8 cellular contexts compared by ENCODE assay signal in the genomic region with DNA sequence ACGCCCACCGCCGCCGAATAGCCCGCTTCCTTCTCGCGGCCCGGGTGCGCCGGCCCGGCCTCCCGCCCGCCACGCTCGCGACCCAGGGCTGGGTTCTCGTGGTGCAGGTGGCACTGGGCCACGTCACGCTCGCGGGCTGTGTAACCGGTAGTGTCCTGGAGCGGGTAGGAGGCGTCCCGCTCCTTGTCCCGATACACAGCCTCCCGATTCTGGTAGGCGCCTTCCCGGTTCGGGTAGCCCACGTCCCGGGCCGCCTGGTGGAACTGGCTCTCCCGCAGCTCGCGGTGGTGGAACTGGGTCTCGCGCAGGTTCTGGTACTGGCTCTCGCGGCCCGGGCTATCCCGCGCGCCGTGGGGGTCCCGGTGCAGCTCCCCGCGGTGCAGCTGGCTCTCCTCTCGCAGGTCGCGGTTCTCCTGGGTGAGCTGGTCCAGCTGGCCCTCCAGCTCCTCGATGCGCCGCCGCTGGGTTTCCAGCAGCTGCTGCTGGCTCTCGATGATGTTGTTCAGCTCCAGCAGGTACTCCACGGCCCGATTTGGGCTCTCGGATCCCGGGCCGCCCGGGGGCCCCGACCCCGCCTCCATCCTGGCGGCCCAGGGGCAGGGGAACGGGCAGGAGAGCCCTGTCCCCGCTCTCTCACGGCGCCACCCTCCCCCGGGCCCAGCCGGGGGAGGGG. TPM values are rescaled to one million over a fixed set of nuclear protein-coding genes. Genes with fewer than 3 reads are reported as not detected.
DNase-seq lines count a peak whose midpoint lies in the region; ATAC-seq, FAIRE-seq and TF ChIP-seq lines count a peak whose summit lies in the region.

No MANE protein-coding gene starts in this region.

- H3K4me3 ChIP-seq in A673 (ENCODE audit: low read depth, low read length, poor library complexity, severe bottlenecking) (peak overlapping the region; percentile 51), IMR-90 (ENCODE audit: insufficient read depth, low read depth, low read length) (peak overlapping the region; percentile 61), breast epithelium (peak overlapping the region; percentile 54 to 78 (median 63)), lower lobe of right lung (peak overlapping the region; percentile 65)

- TF ChIP-seq POLR2A in IMR-90 (IDR thresholded peaks at IDR 0.05; ENCODE audit: low read depth, low read length) (no peak), breast epithelium (IDR thresholded peaks at IDR 0.05) (no peak)

- 0 out of 2 replicates have a peak, but pooled peaks cover 3% of the 10 kb centered on the region for H3K9me1 ChIP-seq in IMR-90 (ENCODE audit: insufficient read depth, low read length)

- H3K56ac ChIP-seq in IMR-90 (ENCODE audit: extremely low read depth, insufficient read depth, low read length): no peak overlapping the region

- DNase-seq in A673 (ENCODE audit: low spot score) (no peak), IMR-90 (no peak), breast epithelium (ENCODE audit: low spot score in 2 of 2) (no peak), lower lobe of right lung (peak; percentile 48), urothelium cell line (ENCODE audit: low spot score) (peak; percentile 10), NCI-H1930 (lab: John Stamatoyannopoulos, UW) (no peak), DMS79 treated with DMSO at 0.1 percent for 48 hours (lab: John Stamatoyannopoulos, UW) (no peak)

- no peak overlapping the region for H4K5ac ChIP-seq in IMR-90 (ENCODE audit: low read depth, low read length)

- H3K23ac ChIP-seq in IMR-90 (ENCODE audit: low read depth, low read length): no peak overlapping the region

- CTCF ChIA-PET in A673 (lab: Charles Lee) (interaction anchor here (0.8 kb wide), 1 partner anchor 161 kb away, joined by 3 read pairs; no protein-coding TSS in a partner anchor), IMR-90 (lab: Yijun Ruan, JAX) (no interaction called here)

- peak overlapping the region; percentile 83 for H3K4me2 ChIP-seq in IMR-90 (ENCODE audit: low read depth, low read length)

- intact Hi-C loops in A673 (cut with micrococcal nuclease; ENCODE audit: unreplicated experiment): no loop called here
- intact Hi-C loops in IMR-90 (cut with micrococcal nuclease): loop anchor here (5.0 to 10.0 kb wide), 2 partner anchors 76 to 1407 kb away; no protein-coding TSS in a partner anchor
- intact Hi-C loops in breast epithelium (cut with DNase I; ENCODE audit: low total_unique reads): no loop called here
- intact Hi-C loops in lower lobe of right lung (cut with DNase I): no loop called here

- in situ Hi-C loops in IMR-90 (cut with MboI; ENCODE audit: low sequenced_read_pairs): no loop called here

- H3K27ac ChIP-seq in A673 (ENCODE audit: low read depth, low read length, poor library complexity, severe bottlenecking): no peak overlapping the region
- H3K27ac ChIP-seq in IMR-90 (ENCODE audit: insufficient read depth, low read length): no peak overlapping the region
- no peak overlapping the region for H3K27ac ChIP-seq in breast epithelium
- H3K27ac ChIP-seq in lower lobe of right lung: no peak overlapping the region

- H4K91ac ChIP-seq in IMR-90 (ENCODE audit: insufficient read depth, low read depth, low read length): no peak overlapping the region

- no peaks in the 10 kb centered on the region for H4K20me1 ChIP-seq in IMR-90 (ENCODE audit: insufficient read depth, low read length)

- no peak overlapping the region for H2AK5ac ChIP-seq in IMR-90 (ENCODE audit: low read depth, low read length)

- peaks cover 15% of the 10 kb centered on the region for H3K4me1 ChIP-seq in A673 (ENCODE audit: insufficient read depth, low read length, poor library complexity, severe bottlenecking)
- H3K4me1 ChIP-seq in IMR-90 (ENCODE audit: control insufficient read depth, insufficient read depth, low read length): no peaks in the 10 kb centered on the region
- H3K4me1 ChIP-seq in breast epithelium: no peaks in the 10 kb centered on the region
- peaks cover 7% of the 10 kb centered on the region for H3K4me1 ChIP-seq in lower lobe of right lung

- POLR2A ChIA-PET in A673 (lab: Charles Lee; ENCODE audit: low non-redundant PET) (no interaction called here), IMR-90 (lab: Charles Lee; ENCODE audit: unreplicated experiment) (no interaction called here)

- H3K9me3 ChIP-seq in A673 (ENCODE audit: low read depth, low read length, poor library complexity, severe bottlenecking): no peaks in the 10 kb centered on the region
- no peaks in the 10 kb centered on the region for H3K9me3 ChIP-seq in IMR-90 (ENCODE audit: control insufficient read depth, insufficient read depth, low read length)
- H3K9me3 ChIP-seq in breast epithelium: peaks cover 0 to 4% of the 10 kb centered on the region in 2 donors
- no peaks in the 10 kb centered on the region for H3K9me3 ChIP-seq in lower lobe of right lung

- BruUV-seq in A673 (replicated peaks; lab: Mats Ljungman, UMichigan): no TSS peak
- BruUV-seq in IMR-90 (replicated peaks; lab: Mats Ljungman, UMichigan): no TSS peak

- H2BK120ac ChIP-seq in IMR-90 (ENCODE audit: low read depth, low read length): no peak overlapping the region

- peak overlapping the region; percentile 89 for H2AFZ ChIP-seq in IMR-90 (replicated peaks; ENCODE audit: low read length, poor library complexity)

- no peak overlapping the region for H3K4ac ChIP-seq in IMR-90 (ENCODE audit: low read depth, low read length)

- ATAC-seq in IMR-90 (ENCODE audit: low read depth): peak; percentile 13
- peak; percentile 27 to 70 for ATAC-seq in lower lobe of right lung
- no peak for ATAC-seq in GM19452 (IDR thresholded peaks at IDR 0.05; ENCODE audit: unreplicated experiment)

- H2BK15ac ChIP-seq in IMR-90 (ENCODE audit: low read depth, low read length): no peak overlapping the region

- H3K9ac ChIP-seq in IMR-90 (ENCODE audit: low read depth, low read length): peak overlapping the region; percentile 51; the same call in 1 of the 2 replicates

- FAIRE-seq in urothelium cell line (lab: Jason Lieb, UNC): no peak

- H3K27me3 ChIP-seq in A673 (replicated peaks; ENCODE audit: insufficient read depth, low read depth, low read length, poor library complexity): peaks cover 69% of the 10 kb centered on the region
- peaks cover 59% of the 10 kb centered on the region for H3K27me3 ChIP-seq in IMR-90 (ENCODE audit: control insufficient read depth, insufficient read depth, low read length)
- peaks cover 0 to 90% of the 10 kb centered on the region in 2 donors for H3K27me3 ChIP-seq in breast epithelium
- no peaks in the 10 kb centered on the region for H3K27me3 ChIP-seq in lower lobe of right lung (ENCODE audit: low read depth)

- 5% methylated on average over 31 of the region's 71 CpGs; no CpG with 5 or more reads in 1 of the 2 experiments for whole genome bisulfite sequencing in IMR-90 (ENCODE audit: extremely low coverage in 2 of 2, insufficient read length in 1 of 2), 2 experiments

- TF ChIP-seq CTCF in A673 (conservative IDR thresholded peaks at IDR 0.05; ENCODE audit: low read depth, low read length): no peak
- TF ChIP-seq CTCF in IMR-90 (conservative IDR thresholded peaks at IDR 0.05; ENCODE audit: low read depth, low read length): no peak
- no peak for TF ChIP-seq CTCF in breast epithelium (IDR thresholded peaks at IDR 0.05)
- no peak for TF ChIP-seq CTCF in lower lobe of right lung (IDR thresholded peaks at IDR 0.05)

- H3K18ac ChIP-seq in IMR-90 (ENCODE audit: low read depth, low read length): no peak overlapping the region

- H3K14ac ChIP-seq in IMR-90 (replicated peaks; ENCODE audit: low read depth, low read length): no peak overlapping the region

- no peak for TF ChIP-seq RAD21 in IMR-90 (IDR thresholded peaks at IDR 0.05; ENCODE audit: low read length)

- no peak overlapping the region for H2BK20ac ChIP-seq in IMR-90 (ENCODE audit: low read depth, low read length)

- no peak overlapping the region for H4K8ac ChIP-seq in IMR-90 (ENCODE audit: low read depth in 2 of 2, low read length in 2 of 2)

- H3K36me3 ChIP-seq in A673 (ENCODE audit: insufficient read depth, low read length, poor library complexity, severe bottlenecking): no peaks in the 10 kb centered on the region
- H3K36me3 ChIP-seq in IMR-90 (ENCODE audit: control insufficient read depth, insufficient read depth, low read length): no peaks in the 10 kb centered on the region
- H3K36me3 ChIP-seq in breast epithelium: no peaks in the 10 kb centered on the region
- no peaks in the 10 kb centered on the region for H3K36me3 ChIP-seq in lower lobe of right lung

- H2BK5ac ChIP-seq in IMR-90 (ENCODE audit: low read depth, low read length, poor library complexity, severe bottlenecking): no peak overlapping the region

- H3K79me1 ChIP-seq in IMR-90 (ENCODE audit: low read depth in 1 of 2, low read length in 2 of 2): no peaks in the 10 kb centered on the region

- dilution Hi-C loops in IMR-90 (cut with HindIII; ENCODE audit: low sequenced_read_pairs, unreplicated experiment): no loop called here

- H2AK9ac ChIP-seq in IMR-90 (replicated peaks; ENCODE audit: low read depth, low read length, poor library complexity): peak overlapping the region; percentile 19

TF ChIP-seq in IMR-90, 13 proteins besides CTCF, POLR2A, EP300 and RAD21 (continues in another document):
- TF ChIP-seq MAFK (IDR thresholded peaks at IDR 0.05; ENCODE audit: low read depth, low read length) (no peak), CHD1 (IDR thresholded peaks at IDR 0.05; ENCODE audit: low read depth, low read length) (no peak), FOS (IDR thresholded peaks at IDR 0.05; ENCODE audit: low read depth, low read length) (no peak), MXI1 (IDR thresholded peaks at IDR 0.05; ENCODE audit: borderline replicate concordance, low read depth, low read length) (no peak), NFE2L2 (IDR thresholded peaks at IDR 0.05; ENCODE audit: low read depth, low read length) (no peak), MAZ (IDR thresholded peaks at IDR 0.05; ENCODE audit: borderline replicate concordance, low read depth, low read length) (no peak), CEBPB (IDR thresholded peaks at IDR 0.05; ENCODE audit: low read depth, low read length) (no peak), RCOR1 (IDR thresholded peaks at IDR 0.05; ENCODE audit: insufficient replicate concordance, low read length) (no peak), RFX5 (IDR thresholded peaks at IDR 0.05; ENCODE audit: low read depth, low read length) (no peak)
- TF ChIP-seq, protein P1, sequence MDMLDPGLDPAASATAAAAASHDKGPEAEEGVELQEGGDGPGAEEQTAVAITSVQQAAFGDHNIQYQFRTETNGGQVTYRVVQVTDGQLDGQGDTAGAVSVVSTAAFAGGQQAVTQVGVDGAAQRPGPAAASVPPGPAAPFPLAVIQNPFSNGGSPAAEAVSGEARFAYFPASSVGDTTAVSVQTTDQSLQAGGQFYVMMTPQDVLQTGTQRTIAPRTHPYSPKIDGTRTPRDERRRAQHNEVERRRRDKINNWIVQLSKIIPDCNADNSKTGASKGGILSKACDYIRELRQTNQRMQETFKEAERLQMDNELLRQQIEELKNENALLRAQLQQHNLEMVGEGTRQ (IDR thresholded peaks at IDR 0.05; ENCODE audit: low read depth, low read length): no peak

RNA-seq across cellular contexts. Expression of gene IQSEC2, which starts 39.3 kb away (rescaled TPM):
- total RNA-seq in A673 (2021): 8.1 and 8.9 TPM in 2 replicates
- total RNA-seq in IMR-90 (2012; rRNA removed): 2.5 and 3.9 TPM in 2 replicates
- polyA plus RNA-seq in IMR-90 (2012; rRNA removed): 11.4 and 13.0 TPM in 2 replicates
- polyA plus RNA-seq in IMR-90 (2012; cell fraction: cytosol; rRNA removed): 11.5 and 14.2 TPM in 2 replicates
- 17.3 and 23.1 TPM in 2 replicates for polyA plus RNA-seq in IMR-90 (2012; cell fraction: nucleus; rRNA removed; ENCODE audit: low replicate concordance)
- total RNA-seq in breast epithelium: 10 to 100 TPM; 16.7 to 18.7 (median 18.3) TPM
- 24.0 TPM for total RNA-seq in lower lobe of right lung

Comparison
In these comparisons a context has a peak if more than half of its experiments do, and no peak if none do; other contexts are left out.
1. DNase-seq: peak in lower lobe of right lung (single experiment) and urothelium cell line (single experiment); none in A673 (single experiment), IMR-90 (single experiment), breast epithelium (0 of 2), NCI-H1930 (0 of 2) and DMS79 treated with DMSO at 0.1 percent for 48 hours (single experiment).
2. Peak in every context shown above with its lines, with median percentiles within 50 percentile points of each other: H3K4me3 ChIP-seq.